ENCODE assay signal across 18 cellular contexts in the genomic region with DNA sequence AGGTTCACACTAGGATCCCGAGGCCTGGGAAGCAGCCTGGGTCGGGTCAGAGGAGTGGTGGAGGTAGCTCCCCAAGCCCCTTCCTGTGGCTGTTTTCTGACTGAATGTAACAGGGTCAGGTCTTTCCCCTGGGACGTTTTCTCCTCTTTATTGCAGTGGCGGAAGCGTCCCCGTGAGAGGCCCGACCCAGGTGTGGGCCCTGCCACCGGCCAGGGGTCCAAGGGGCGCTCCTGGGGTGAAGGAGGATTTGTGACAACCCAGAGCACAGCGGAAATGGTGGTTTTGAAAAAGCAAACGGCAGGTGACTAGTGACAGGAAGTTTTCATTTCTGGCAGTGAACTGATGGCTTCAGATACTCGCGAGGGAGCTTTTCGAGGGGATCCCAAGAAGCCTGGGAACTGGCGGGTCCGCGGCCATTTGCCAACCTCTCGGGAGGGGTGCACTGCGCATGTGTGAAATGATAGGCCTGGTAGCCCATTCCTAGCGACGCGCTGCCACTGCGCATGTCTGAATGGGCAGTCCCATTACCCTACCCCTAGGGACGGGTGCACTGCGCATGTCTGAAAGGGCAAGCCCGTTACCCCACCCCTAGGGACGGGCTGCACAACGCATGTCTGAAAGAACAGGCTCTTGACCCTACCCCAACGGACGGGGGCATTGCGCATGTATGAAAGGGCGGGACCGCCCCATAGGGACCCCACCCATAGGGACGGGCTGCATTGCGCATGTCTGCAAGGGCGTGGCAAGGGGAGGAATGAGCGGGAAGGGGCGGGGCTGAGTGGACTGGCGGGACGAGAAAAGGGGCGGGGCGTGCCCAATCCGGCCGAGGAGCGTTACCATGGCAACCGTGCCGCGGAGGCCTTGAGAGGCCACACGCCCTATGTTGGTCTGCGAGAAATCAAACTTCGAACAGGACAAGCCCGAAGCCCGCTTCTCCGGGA.
A peak's percentile ranks its signal among the peaks of the same experiment; 100 is the strongest.
DNase-seq lines count a peak whose midpoint lies in the region; ATAC-seq and TF ChIP-seq lines count a peak whose summit lies in the region.
"Had no signal": no experiment of that assay in that cellular context is flagged by ENCODE, and none has a peak within 500 bp of the region (broad histone marks: within the 10 kb centered on the region; RNA-seq: fewer than 3 reads in every experiment).

No MANE protein-coding gene starts in this region.

- H3K27me3 ChIP-seq in right atrium auricular region = no peaks in the 10 kb centered on the region
- H3K27me3 ChIP-seq: hepatocyte, neural progenitor cell, vagina had no signal

- intact Hi-C loops in cardiac septum (cut with DNase I) = no loop called here

- H3K4me3 ChIP-seq in right atrium auricular region = no peak overlapping the region
- H3K4me3 ChIP-seq: hepatocyte, neural progenitor cell, vagina had no signal

- no peaks in the 10 kb centered on the region for H3K4me1 ChIP-seq in right atrium auricular region
- H3K4me1 ChIP-seq: neural progenitor cell, vagina had no signal

- TF ChIP-seq CTCF in right atrium auricular region (IDR thresholded peaks at IDR 0.05) (no peak), GM20000 (IDR thresholded peaks at IDR 0.05; ENCODE audit: extremely low read depth, missing control alignments) (no peak), GM10266 (IDR thresholded peaks at IDR 0.05; ENCODE audit: control insufficient read depth, insufficient read depth, low read depth, missing control alignments) (no peak)

- no peak overlapping the region for H3K27ac ChIP-seq in right atrium auricular region
- H3K27ac ChIP-seq: hepatocyte, neural progenitor cell, vagina had no signal

- H3K36me3 ChIP-seq in right atrium auricular region = no peaks in the 10 kb centered on the region
- H3K36me3 ChIP-seq: neural progenitor cell, vagina had no signal

- H3K9me3 ChIP-seq in right atrium auricular region = no peaks in the 10 kb centered on the region
- H3K9me3 ChIP-seq: vagina had no signal

- peak; percentile 65 for DNase-seq in cardiac septum (ENCODE audit: low spot score)
- DNase-seq in right atrium auricular region (ENCODE audit: low spot score) = no peak
- peak; percentile 64 for DNase-seq in NCI-H748 treated with DMSO at 0.1 percent for 48 hours (lab: John Stamatoyannopoulos, UW)
- DNase-seq in iPS-NIHi11 (ENCODE audit: low spot score) = peak; percentile 52
- DNase-seq in GM20000 (ENCODE audit: low spot score) = no peak
- DNase-seq in GM10266 (ENCODE audit: extremely low spot score) = no peak
- DNase-seq in Kasumi-1 (lab: John Stamatoyannopoulos, UW) = no peak
- DNase-seq: activated B cell treated with CpG ODN at 0.5 μM for 24 hours, activated gamma-delta T cell treated with Interleukin-2 at 50 U/mL for 16 hours, amygdala, cerebellar nuclear complex, endodermal cell, NCI-H2081 treated with DMSO at 0.1 percent for 48 hours, T-helper 17 cell had no signal

- no peak for ATAC-seq in GM19328 (IDR thresholded peaks at IDR 0.05; ENCODE audit: unreplicated experiment)
- ATAC-seq: T-helper 17 cell had no signal

Comparison
In these comparisons a context has a peak if more than half of its experiments do, and no peak if none do; other contexts are left out.
1. DNase-seq: peak in cardiac septum (single experiment), NCI-H748 treated with DMSO at 0.1 percent for 48 hours (single experiment) and iPS-NIHi11 (single experiment); none in right atrium auricular region (single experiment), GM20000 (single experiment), GM10266 (single experiment) and Kasumi-1 (0 of 2).